8 cellular contexts compared by ENCODE assay signal in genomic region chr17:76969598-76970172, GRCh38.
A peak's percentile ranks its signal among the peaks of the same experiment; 100 is the strongest.
DNase-seq lines count a peak whose midpoint lies in the region; ATAC-seq and TF ChIP-seq lines count a peak whose summit lies in the region.

No MANE protein-coding gene starts in this region.

- no peaks in the 10 kb centered on the region for H3K27me3 ChIP-seq in cardiac muscle cell
- peaks cover 41% of the 10 kb centered on the region; the same call in 1 of the 2 replicates for H3K27me3 ChIP-seq in SK-N-SH (ENCODE audit: insufficient read depth)

- no peak; a peak in 1 of 4 replicates for TF ChIP-seq EP300 in SK-N-SH (IDR thresholded peaks at IDR 0.05; ENCODE audit: borderline replicate concordance in 1 of 2, low read depth in 1 of 2, low read length in 1 of 2)

- POLR2A ChIA-PET in SK-N-SH (lab: Yijun Ruan, JAX): interaction anchor here (0.6 to 1.9 kb wide), 13 partner anchors 12 to 964 kb away, joined by 3 to 11 read pairs (median 4); partner anchors contain the start of gene MGAT5B

- H2AFZ ChIP-seq in SK-N-SH (ENCODE audit: low read depth): peak overlapping the region; percentile 75

- H3K4me1 Mint-ChIP-seq in type B pancreatic cell (ENCODE audit: unreplicated experiment): peaks cover 4% of the 10 kb centered on the region

- no peaks in the 10 kb centered on the region for H3F3A ChIP-seq in SK-N-SH (replicated peaks; ENCODE audit: insufficient read depth)

- 18% methylated on average over 9 of the region's 13 CpGs for WGBS in SK-N-SH (ENCODE audit: low lambda C conversion rate)

- H3K4me1 ChIP-seq in cardiac muscle cell (ENCODE audit: low read depth): no peaks in the 10 kb centered on the region
- peaks cover 3 to 20% of the 10 kb centered on the region in 2 experiments; a peak in 1 of 4 replicates for H3K4me1 ChIP-seq in SK-N-SH (ENCODE audit: control insufficient read depth in 1 of 2, insufficient read depth in 2 of 2, low read depth in 1 of 2, low read length in 1 of 2)

- no peak overlapping the region for H3K27ac ChIP-seq in cardiac muscle cell
- H3K27ac ChIP-seq in SK-N-SH (ENCODE audit: low read depth in 2 of 2, low read length in 1 of 2): peak overlapping the region in 1 of 2 experiments; percentile 85; a peak in 2 of 4 replicates

- no peaks in the 10 kb centered on the region for H3K79me2 ChIP-seq in SK-N-SH (ENCODE audit: insufficient read depth)

- no peaks in the 10 kb centered on the region for H3K9me3 Mint-ChIP-seq in type B pancreatic cell

- TF ChIP-seq CTCF in cardiac muscle cell (IDR thresholded peaks at IDR 0.05; ENCODE audit: low read depth, low read length) (no peak), SK-N-SH (IDR thresholded peaks at IDR 0.05) (no peak), type B pancreatic cell (conservative IDR thresholded peaks at IDR 0.05) (no peak)

- intact Hi-C loops in Right ventricle myocardium inferior (cut with DNase I): no loop called here

- ATAC-seq in Right ventricle myocardium inferior (no peak), GM21737 (IDR thresholded peaks at IDR 0.05; ENCODE audit: unreplicated experiment) (no peak)

- H3K27ac Mint-ChIP-seq in type B pancreatic cell: no peak overlapping the region

- H3K4me3 ChIP-seq in cardiac muscle cell: peak overlapping the region; percentile 57
- peak overlapping the region; percentile 28 to 39; a peak in 3 of 4 replicates for H3K4me3 ChIP-seq in SK-N-SH (ENCODE audit: low read depth in 2 of 2, low read length in 1 of 2)

- CTCF ChIA-PET in SK-N-SH (lab: Yijun Ruan, JAX): interaction anchor here (0.7 to 1.9 kb wide), 13 partner anchors 9 to 311 kb away, joined by 3 to 13 read pairs (median 3); partner anchors contain the start of gene MGAT5B

- H3K27me3 Mint-ChIP-seq in type B pancreatic cell: peaks cover 73% of the 10 kb centered on the region

- H3K36me3 ChIP-seq in cardiac muscle cell (no peaks in the 10 kb centered on the region), SK-N-SH (replicated peaks in 1 of 2; ENCODE audit: control insufficient read depth in 1 of 2, insufficient read depth in 2 of 2, low read length in 1 of 2) (no peaks in the 10 kb centered on the region)

- no peaks in the 10 kb centered on the region for H4K20me1 ChIP-seq in SK-N-SH (ENCODE audit: insufficient read depth)

- peak overlapping the region; percentile 63 for H3K4me2 ChIP-seq in SK-N-SH

- peak overlapping the region; percentile 79 for H3K4me3 Mint-ChIP-seq in type B pancreatic cell

- no peaks in the 10 kb centered on the region for H3K9me3 ChIP-seq in cardiac muscle cell (ENCODE audit: low read depth)
- H3K9me3 ChIP-seq in SK-N-SH: no peaks in the 10 kb centered on the region

- no peaks in the 10 kb centered on the region for H3K9me2 ChIP-seq in SK-N-SH

- no peak; the same call in 1 of the 2 replicates for TF ChIP-seq RAD21 in SK-N-SH (IDR thresholded peaks at IDR 0.05; ENCODE audit: low read length)

- no peak overlapping the region for H3K9ac ChIP-seq in SK-N-SH

- peak in 1 of 2 donors; percentile 5 for DNase-seq in cardiac muscle cell (ENCODE audit: low read depth in 1 of 2, low spot score in 1 of 2)
- no peak for DNase-seq in Right ventricle myocardium inferior (ENCODE audit: missing footprints)
- DNase-seq in SK-N-SH: peak; percentile 94
- DNase-seq in iPS DF 4.7 (ENCODE audit: extremely low read depth, low spot score): peak; percentile 49
- no peak for DNase-seq in type B pancreatic cell (ENCODE audit: extremely low spot score, unreplicated experiment)
- no peak for DNase-seq in AG20443 (ENCODE audit: low spot score)
- no peak for DNase-seq in MV-4-11 (lab: John Stamatoyannopoulos, UW)

- H3K36me3 Mint-ChIP-seq in type B pancreatic cell: no peaks in the 10 kb centered on the region

TF ChIP-seq in SK-N-SH, 30 proteins besides CTCF, POLR2A, EP300 and RAD21:
- TF ChIP-seq CHD2 (IDR thresholded peaks at IDR 0.05; ENCODE audit: low read length, partially characterized antibody) (peak; percentile 42), USF2 (IDR thresholded peaks at IDR 0.05; ENCODE audit: borderline replicate concordance, low read depth, low read length) (no peak), MAX (IDR thresholded peaks at IDR 0.05; ENCODE audit: low read depth) (peak; percentile 59; the same call in 1 of the 2 replicates)
TF ChIP-seq in SK-N-SH: peak in this region for 2.

Comparison
In these comparisons a context has a peak if more than half of its experiments do, and no peak if none do; other contexts are left out.
1. DNase-seq: peak in SK-N-SH (single experiment) and iPS DF 4.7 (single experiment); none in Right ventricle myocardium inferior (single experiment), type B pancreatic cell (single experiment), AG20443 (single experiment) and MV-4-11 (single experiment).